In the genomic region with DNA sequence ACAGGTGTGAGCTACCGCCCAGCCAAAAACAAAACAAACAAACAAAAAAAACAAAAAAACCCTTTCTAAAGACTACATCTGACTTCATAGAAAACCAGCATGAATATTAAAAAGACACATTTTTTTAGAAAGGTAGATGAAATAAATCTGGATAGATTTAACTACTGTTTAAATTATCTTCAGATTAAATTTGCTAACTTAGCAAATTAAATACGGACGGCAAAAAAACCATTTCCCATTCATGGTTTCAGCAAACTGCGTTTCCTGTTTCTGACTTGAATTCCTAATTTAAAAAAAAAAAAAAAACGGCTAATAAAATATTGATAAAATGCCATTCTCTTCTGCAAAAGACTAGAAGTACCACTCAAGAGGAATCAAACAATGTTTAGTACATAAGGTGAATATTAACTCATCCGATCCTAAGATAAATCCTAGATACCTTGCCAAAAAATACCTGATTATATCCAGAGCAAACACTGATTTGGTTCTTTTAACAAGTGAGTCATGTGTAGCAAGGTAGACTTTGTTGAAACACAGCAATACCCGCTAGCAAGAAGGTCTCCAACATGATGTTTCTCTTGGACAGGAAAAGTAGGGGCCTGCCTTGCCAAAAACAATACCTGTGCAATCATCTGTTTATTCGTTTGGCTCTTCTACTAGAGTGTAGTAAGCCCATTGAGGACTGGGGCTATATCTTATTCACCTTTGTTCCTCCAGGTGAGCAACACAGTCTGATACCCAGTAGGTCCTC, we compare ENCODE assay signal across 1 cellular context.
TF ChIP-seq lines count a peak whose summit lies in the region.

No MANE protein-coding gene starts in this region.

TF ChIP-seq in liver, 16 proteins besides CTCF, POLR2A, EP300 and RAD21 (continued from another document):
- peak; percentile 94 for TF ChIP-seq FOXA2 (IDR thresholded peaks at IDR 0.05)
- peak; percentile 33 to 74 for TF ChIP-seq HNF4A (conservative IDR thresholded peaks at IDR 0.05)
- TF ChIP-seq, protein P1, sequence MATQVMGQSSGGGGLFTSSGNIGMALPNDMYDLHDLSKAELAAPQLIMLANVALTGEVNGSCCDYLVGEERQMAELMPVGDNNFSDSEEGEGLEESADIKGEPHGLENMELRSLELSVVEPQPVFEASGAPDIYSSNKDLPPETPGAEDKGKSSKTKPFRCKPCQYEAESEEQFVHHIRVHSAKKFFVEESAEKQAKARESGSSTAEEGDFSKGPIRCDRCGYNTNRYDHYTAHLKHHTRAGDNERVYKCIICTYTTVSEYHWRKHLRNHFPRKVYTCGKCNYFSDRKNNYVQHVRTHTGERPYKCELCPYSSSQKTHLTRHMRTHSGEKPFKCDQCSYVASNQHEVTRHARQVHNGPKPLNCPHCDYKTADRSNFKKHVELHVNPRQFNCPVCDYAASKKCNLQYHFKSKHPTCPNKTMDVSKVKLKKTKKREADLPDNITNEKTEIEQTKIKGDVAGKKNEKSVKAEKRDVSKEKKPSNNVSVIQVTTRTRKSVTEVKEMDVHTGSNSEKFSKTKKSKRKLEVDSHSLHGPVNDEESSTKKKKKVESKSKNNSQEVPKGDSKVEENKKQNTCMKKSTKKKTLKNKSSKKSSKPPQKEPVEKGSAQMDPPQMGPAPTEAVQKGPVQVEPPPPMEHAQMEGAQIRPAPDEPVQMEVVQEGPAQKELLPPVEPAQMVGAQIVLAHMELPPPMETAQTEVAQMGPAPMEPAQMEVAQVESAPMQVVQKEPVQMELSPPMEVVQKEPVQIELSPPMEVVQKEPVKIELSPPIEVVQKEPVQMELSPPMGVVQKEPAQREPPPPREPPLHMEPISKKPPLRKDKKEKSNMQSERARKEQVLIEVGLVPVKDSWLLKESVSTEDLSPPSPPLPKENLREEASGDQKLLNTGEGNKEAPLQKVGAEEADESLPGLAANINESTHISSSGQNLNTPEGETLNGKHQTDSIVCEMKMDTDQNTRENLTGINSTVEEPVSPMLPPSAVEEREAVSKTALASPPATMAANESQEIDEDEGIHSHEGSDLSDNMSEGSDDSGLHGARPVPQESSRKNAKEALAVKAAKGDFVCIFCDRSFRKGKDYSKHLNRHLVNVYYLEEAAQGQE (IDR thresholded peaks at IDR 0.05): peak; percentile 69
- TF ChIP-seq, protein P2, sequence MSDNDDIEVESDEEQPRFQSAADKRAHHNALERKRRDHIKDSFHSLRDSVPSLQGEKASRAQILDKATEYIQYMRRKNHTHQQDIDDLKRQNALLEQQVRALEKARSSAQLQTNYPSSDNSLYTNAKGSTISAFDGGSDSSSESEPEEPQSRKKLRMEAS (IDR thresholded peaks at IDR 0.05): peak; percentile 83
- TF ChIP-seq FOXA1 (IDR thresholded peaks at IDR 0.05): peak; percentile 83
- TF ChIP-seq HNF4G (IDR thresholded peaks at IDR 0.05): no peak
- TF ChIP-seq YY1 (IDR thresholded peaks at IDR 0.05): peak; percentile 70
- TF ChIP-seq RXRA (IDR thresholded peaks at IDR 0.05): peak in 1 of 2 donors; percentile 84
- peak in 1 of 2 donors; percentile 74 for TF ChIP-seq EGR1 (IDR thresholded peaks at IDR 0.05; ENCODE audit: low read depth in 2 of 2)
- TF ChIP-seq, protein P3, sequence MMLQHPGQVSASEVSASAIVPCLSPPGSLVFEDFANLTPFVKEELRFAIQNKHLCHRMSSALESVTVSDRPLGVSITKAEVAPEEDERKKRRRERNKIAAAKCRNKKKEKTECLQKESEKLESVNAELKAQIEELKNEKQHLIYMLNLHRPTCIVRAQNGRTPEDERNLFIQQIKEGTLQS (IDR thresholded peaks at IDR 0.05): no peak
- no peak for TF ChIP-seq NR2F2 (IDR thresholded peaks at IDR 0.05)
- TF ChIP-seq, protein P4, sequence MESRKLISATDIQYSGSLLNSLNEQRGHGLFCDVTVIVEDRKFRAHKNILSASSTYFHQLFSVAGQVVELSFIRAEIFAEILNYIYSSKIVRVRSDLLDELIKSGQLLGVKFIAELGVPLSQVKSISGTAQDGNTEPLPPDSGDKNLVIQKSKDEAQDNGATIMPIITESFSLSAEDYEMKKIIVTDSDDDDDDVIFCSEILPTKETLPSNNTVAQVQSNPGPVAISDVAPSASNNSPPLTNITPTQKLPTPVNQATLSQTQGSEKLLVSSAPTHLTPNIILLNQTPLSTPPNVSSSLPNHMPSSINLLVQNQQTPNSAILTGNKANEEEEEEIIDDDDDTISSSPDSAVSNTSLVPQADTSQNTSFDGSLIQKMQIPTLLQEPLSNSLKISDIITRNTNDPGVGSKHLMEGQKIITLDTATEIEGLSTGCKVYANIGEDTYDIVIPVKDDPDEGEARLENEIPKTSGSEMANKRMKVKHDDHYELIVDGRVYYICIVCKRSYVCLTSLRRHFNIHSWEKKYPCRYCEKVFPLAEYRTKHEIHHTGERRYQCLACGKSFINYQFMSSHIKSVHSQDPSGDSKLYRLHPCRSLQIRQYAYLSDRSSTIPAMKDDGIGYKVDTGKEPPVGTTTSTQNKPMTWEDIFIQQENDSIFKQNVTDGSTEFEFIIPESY (IDR thresholded peaks at IDR 0.05): peak; percentile 88
- TF ChIP-seq JUND (IDR thresholded peaks at IDR 0.05): peak; percentile 75 to 96
- peak; percentile 27 for TF ChIP-seq SP1 (IDR thresholded peaks at IDR 0.05)
